Comparison of ENCODE assay signal across 2 cellular contexts in genomic region chr9:36036780-36037579, GRCh38.
TF ChIP-seq lines count a peak whose summit lies in the region.

RECK (plus strand) TSS chr9:36036913; CDS start chr9:36036999, 86 bp downstream.

TF ChIP-seq in A549, 52 proteins besides CTCF, POLR2A, EP300 and RAD21 (continued from another document):
- TF ChIP-seq ZC3H11A (IDR thresholded peaks at IDR 0.05) (no peak), ELK1 (IDR thresholded peaks at IDR 0.05; ENCODE audit: low read depth, low read length) (no peak), CBX2 (IDR thresholded peaks at IDR 0.05; ENCODE audit: borderline replicate concordance, low read depth) (no peak), NPAS2 (CRISPR knock-in tag; IDR thresholded peaks at IDR 0.05; ENCODE audit: borderline replicate concordance) (no peak), RFX5 (IDR thresholded peaks at IDR 0.05) (no peak), USF2 (IDR thresholded peaks at IDR 0.05) (no peak), ESRRA (IDR thresholded peaks at IDR 0.05; ENCODE audit: borderline replicate concordance, low read length) (no peak)

TF ChIP-seq in HepG2, 621 proteins besides CTCF, POLR2A, EP300 and RAD21 (continued from another document and continues in another):
- no peak for TF ChIP-seq CERS6 (CRISPR knock-in tag; IDR thresholded peaks at IDR 0.05)
- TF ChIP-seq XRCC5 (optimal IDR thresholded peaks at IDR 0.05; ENCODE audit: low read length): no peak
- 0 out of 2 replicates have a peak, but pooled peaks have one; percentile 34 for TF ChIP-seq NR2C2 (CRISPR knock-in tag; IDR thresholded peaks at IDR 0.05; ENCODE audit: borderline replicate concordance)
- TF ChIP-seq ZBTB7B (CRISPR knock-in tag; IDR thresholded peaks at IDR 0.05): peak; percentile 79
- peak; percentile 20; the same call in 1 of the 2 replicates for TF ChIP-seq ZNF772 (CRISPR knock-in tag; IDR thresholded peaks at IDR 0.05)
- peak; percentile 59; the same call in 1 of the 2 replicates for TF ChIP-seq KMT2B (CRISPR knock-in tag; IDR thresholded peaks at IDR 0.05)
- peak; percentile 82 for TF ChIP-seq PHF8 (CRISPR knock-in tag; IDR thresholded peaks at IDR 0.05)
- TF ChIP-seq ZNF776 (CRISPR knock-in tag; IDR thresholded peaks at IDR 0.05): peak; percentile 70; the same call in 1 of the 2 replicates
- no peak for TF ChIP-seq ZNF329 (CRISPR knock-in tag; IDR thresholded peaks at IDR 0.05; ENCODE audit: low read depth)
- TF ChIP-seq ZSCAN31 (CRISPR knock-in tag; IDR thresholded peaks at IDR 0.05; ENCODE audit: low read depth): peak; percentile 26; the same call in 1 of the 2 replicates
- TF ChIP-seq MZF1 (CRISPR knock-in tag; IDR thresholded peaks at IDR 0.05; ENCODE audit: borderline replicate concordance): no peak
- no peak for TF ChIP-seq REL (CRISPR knock-in tag; conservative IDR thresholded peaks at IDR 0.05)
- TF ChIP-seq KDM5B (CRISPR knock-in tag; IDR thresholded peaks at IDR 0.05; ENCODE audit: borderline replicate concordance): no peak; the same call in 1 of the 2 replicates
- TF ChIP-seq NR0B2 (CRISPR knock-in tag; IDR thresholded peaks at IDR 0.05): no peak
- TF ChIP-seq NCOA5 (CRISPR knock-in tag; IDR thresholded peaks at IDR 0.05): no peak
- no peak for TF ChIP-seq ZMAT5 (CRISPR knock-in tag; IDR thresholded peaks at IDR 0.05; ENCODE audit: borderline replicate concordance, low read depth)
- peak; percentile 37; the same call in 1 of the 2 replicates for TF ChIP-seq MAX (IDR thresholded peaks at IDR 0.05)
- peak; percentile 73; the same call in 1 of the 2 replicates for TF ChIP-seq ZFP82 (CRISPR knock-in tag; IDR thresholded peaks at IDR 0.05; ENCODE audit: borderline replicate concordance)
- 0 out of 2 replicates have a peak, but pooled peaks have one; percentile 23 for TF ChIP-seq MXD1 (CRISPR knock-in tag; IDR thresholded peaks at IDR 0.05)
- peak; percentile 52; the same call in 1 of the 2 replicates for TF ChIP-seq TFDP1 (CRISPR knock-in tag; IDR thresholded peaks at IDR 0.05; ENCODE audit: borderline replicate concordance)
- no peak for TF ChIP-seq FIP1L1 (IDR thresholded peaks at IDR 0.05; ENCODE audit: borderline replicate concordance, insufficient read depth, low read depth, low read length)
- no peak for TF ChIP-seq IRF1 (CRISPR knock-in tag; IDR thresholded peaks at IDR 0.05; ENCODE audit: low read depth)
- TF ChIP-seq MYNN (CRISPR knock-in tag; IDR thresholded peaks at IDR 0.05; ENCODE audit: low read depth): no peak
- TF ChIP-seq TSC22D2 (CRISPR knock-in tag; IDR thresholded peaks at IDR 0.05; ENCODE audit: borderline replicate concordance): no peak
- TF ChIP-seq NFKB2 (CRISPR knock-in tag; IDR thresholded peaks at IDR 0.05; ENCODE audit: borderline replicate concordance): 0 out of 2 replicates have a peak, but pooled peaks have one; percentile 47
- 0 out of 2 replicates have a peak, but pooled peaks have one; percentile 46 for TF ChIP-seq ZNF709 (CRISPR knock-in tag; IDR thresholded peaks at IDR 0.05)
- TF ChIP-seq HES4 (CRISPR knock-in tag; IDR thresholded peaks at IDR 0.05; ENCODE audit: borderline replicate concordance): peak; percentile 68; the same call in 1 of the 2 replicates
- TF ChIP-seq THAP7 (CRISPR knock-in tag; IDR thresholded peaks at IDR 0.05): no peak
- TF ChIP-seq ZMYM2 (CRISPR knock-in tag; IDR thresholded peaks at IDR 0.05): no peak
- TF ChIP-seq MIXL1 (CRISPR knock-in tag; IDR thresholded peaks at IDR 0.05): no peak
- TF ChIP-seq MXD4 (CRISPR knock-in tag; IDR thresholded peaks at IDR 0.05): no peak
- TF ChIP-seq ZNF431 (CRISPR knock-in tag; IDR thresholded peaks at IDR 0.05; ENCODE audit: borderline replicate concordance, low read depth): 0 out of 2 replicates have a peak, but pooled peaks have one; percentile 38
- TF ChIP-seq RXRB (CRISPR knock-in tag; IDR thresholded peaks at IDR 0.05; ENCODE audit: borderline replicate concordance): no peak
- no peak for TF ChIP-seq TOE1 (CRISPR knock-in tag; IDR thresholded peaks at IDR 0.05)
- TF ChIP-seq ZNF563 (CRISPR knock-in tag; IDR thresholded peaks at IDR 0.05): peak; percentile 80
- 0 out of 2 replicates have a peak, but pooled peaks have one; percentile 65 for TF ChIP-seq ZNF543 (CRISPR knock-in tag; IDR thresholded peaks at IDR 0.05)
- no peak for TF ChIP-seq ZBTB2 (CRISPR knock-in tag; IDR thresholded peaks at IDR 0.05; ENCODE audit: low read depth)
- no peak for TF ChIP-seq ONECUT2 (CRISPR knock-in tag; IDR thresholded peaks at IDR 0.05)
- peak; percentile 69; the same call in 1 of the 2 replicates for TF ChIP-seq ZNF816 (CRISPR knock-in tag; IDR thresholded peaks at IDR 0.05; ENCODE audit: borderline replicate concordance)
- TF ChIP-seq SMARCC2 (IDR thresholded peaks at IDR 0.05): no peak
- 0 out of 2 replicates have a peak, but pooled peaks have one; percentile 3 for TF ChIP-seq ARNT2 (CRISPR knock-in tag; IDR thresholded peaks at IDR 0.05; ENCODE audit: low read depth)
- peak; percentile 35; the same call in 1 of the 2 replicates for TF ChIP-seq IRF9 (CRISPR knock-in tag; IDR thresholded peaks at IDR 0.05; ENCODE audit: borderline replicate concordance)
- TF ChIP-seq ZNF142 (CRISPR knock-in tag; IDR thresholded peaks at IDR 0.05): 0 out of 2 replicates have a peak, but pooled peaks have one; percentile 51
- TF ChIP-seq E2F5 (CRISPR knock-in tag; conservative IDR thresholded peaks at IDR 0.05): no peak
- 0 out of 2 replicates have a peak, but pooled peaks have one; percentile 75 for TF ChIP-seq ZNF616 (CRISPR knock-in tag; IDR thresholded peaks at IDR 0.05; ENCODE audit: low read depth)
